21 cellular contexts compared by ENCODE assay signal in the genomic region with DNA sequence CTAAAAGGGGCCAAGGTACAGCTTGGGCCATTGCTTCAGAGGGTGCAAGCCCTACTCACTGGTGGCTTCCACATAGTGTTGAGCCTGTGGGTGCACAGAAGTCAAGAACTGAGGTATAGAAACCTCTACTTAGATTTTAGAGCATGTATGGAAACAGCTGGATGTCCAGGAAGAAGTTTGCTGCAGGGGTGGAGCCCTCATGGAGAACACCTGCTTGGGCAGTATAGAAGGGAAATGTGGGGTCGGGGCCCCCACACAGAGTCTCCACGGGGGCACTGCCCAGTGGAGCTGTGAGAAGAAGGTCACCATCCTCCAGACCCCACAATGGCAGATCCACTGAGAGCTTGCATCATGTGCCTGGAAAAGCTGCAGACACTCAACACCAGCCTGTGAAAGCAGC. TPM values are rescaled to one million over a fixed set of nuclear protein-coding genes. Genes with fewer than 3 reads are reported as not detected.
DNase-seq lines count a peak whose midpoint lies in the region; ATAC-seq, FAIRE-seq and TF ChIP-seq lines count a peak whose summit lies in the region.
"Had no signal": no experiment of that assay in that cellular context is flagged by ENCODE, and none has a peak within 500 bp of the region (broad histone marks: within the 10 kb centered on the region; RNA-seq: fewer than 3 reads in every experiment).

No MANE protein-coding gene starts in this region.

- H3K4me1 Mint-ChIP-seq in endodermal cell (no peaks in the 10 kb centered on the region), chondrocyte (ENCODE audit: low read depth) (no peaks in the 10 kb centered on the region)
- H3K4me1 Mint-ChIP-seq: CD8-positive, alpha-beta memory T cell had no signal

- H3K9me3 ChIP-seq in HepG2 (ENCODE audit: low read length) (peaks cover 11% of the 10 kb centered on the region), right lobe of liver (no peaks in the 10 kb centered on the region), endodermal cell (ENCODE audit: control insufficient read depth, low read length) (peaks cover 42% of the 10 kb centered on the region)

- ATAC-seq in HepG2 (no peak), right lobe of liver (no peak), GM18909 (IDR thresholded peaks at IDR 0.05; ENCODE audit: poor library complexity, unreplicated experiment) (no peak)
- ATAC-seq: A549, HCT116 had no signal

- DNase-seq in HepG2 (ENCODE audit: low spot score) (no peak), right lobe of liver (no peak), OCI-M1 (lab: John Stamatoyannopoulos, UW) (peak; percentile 9), endodermal cell (no peak), retina (no peak), chondrocyte (ENCODE audit: low spot score) (no peak)
- DNase-seq: AML-193; C1 segment of cervical spinal cord; CD4-positive, CD25-positive, alpha-beta regulatory T cell; CD8-positive, alpha-beta memory T cell; COR-L47; DMS 273 treated with DMSO at 0.1 percent for 48 hours; GOT3; H7 had no signal

- H3K79me2 ChIP-seq in HepG2 (ENCODE audit: insufficient read depth, low read length) = no peaks in the 10 kb centered on the region

- TF ChIP-seq CTCF in HepG2 (CRISPR knock-in tag; IDR thresholded peaks at IDR 0.05) = no peak
- no peak for TF ChIP-seq CTCF in right lobe of liver (IDR thresholded peaks at IDR 0.05)
- TF ChIP-seq CTCF in endodermal cell (conservative IDR thresholded peaks at IDR 0.05) = no peak
- no peak for TF ChIP-seq CTCF in chondrocyte (IDR thresholded peaks at IDR 0.05)

- no peak overlapping the region for H3K4me3 Mint-ChIP-seq in endodermal cell
- no peak overlapping the region for H3K4me3 Mint-ChIP-seq in chondrocyte (ENCODE audit: unreplicated experiment)
- H3K4me3 Mint-ChIP-seq: CD8-positive, alpha-beta memory T cell had no signal

- H3K9me3 Mint-ChIP-seq in endodermal cell (peaks cover 33% of the 10 kb centered on the region), chondrocyte (ENCODE audit: low read depth) (no peaks in the 10 kb centered on the region)

- no peak overlapping the region for H3K4me2 ChIP-seq in HepG2 (ENCODE audit: low read depth, low read length)
- H3K4me2 ChIP-seq: A549 had no signal

- H3K36me3 Mint-ChIP-seq in endodermal cell (ENCODE audit: low read depth) (peaks cover 80% of the 10 kb centered on the region), chondrocyte (ENCODE audit: low read depth) (peaks cover 2% of the 10 kb centered on the region)

- TF ChIP-seq EP300 in HepG2 (IDR thresholded peaks at IDR 0.05; ENCODE audit: low read depth in 2 of 2, low read length in 2 of 2) (no peak), HepG2 (CRISPR knock-in tag; IDR thresholded peaks at IDR 0.05; ENCODE audit: borderline replicate concordance) (no peak)

- intact Hi-C loops in HepG2 (cut with micrococcal nuclease; ENCODE audit: unreplicated experiment) (no loop called here), right lobe of liver (cut with DNase I) (no loop called here)

- no CpG with 5 or more reads among the region's 2 CpGs for WGBS in HepG2 (ENCODE audit: low lambda C conversion rate)
- WGBS in right lobe of liver (ENCODE audit: insufficient coverage, low coverage, low lambda C conversion rate, missing lambda C conversion rate) = no CpG with 5 or more reads among the region's 2 CpGs
- WGBS in endodermal cell (ENCODE audit: insufficient coverage in 1 of 2, insufficient read length in 1 of 2), 2 experiments = 82 to 95% methylated on average over 2 of the region's 2 CpGs

- H3K27me3 ChIP-seq in HepG2 (ENCODE audit: control insufficient read depth in 1 of 2, insufficient read depth in 2 of 2, low read length in 2 of 2) = no peaks in the 10 kb centered on the region
- no peaks in the 10 kb centered on the region for H3K27me3 ChIP-seq in right lobe of liver
- no peaks in the 10 kb centered on the region for H3K27me3 ChIP-seq in endodermal cell (ENCODE audit: control insufficient read depth, insufficient read depth, low read length, poor library complexity, severe bottlenecking)

- CTCF ChIA-PET in HepG2 (lab: Yijun Ruan, JAX; ENCODE audit: low intra/inter-chr PET ratio, low total read pairs) = no interaction called here

- no peak for TF ChIP-seq RAD21 in HepG2 (CRISPR knock-in tag; IDR thresholded peaks at IDR 0.05)

- POLR2A ChIA-PET in HepG2 (lab: Yijun Ruan, JAX) = no interaction called here

- H3K27ac Mint-ChIP-seq in endodermal cell (no peak overlapping the region), chondrocyte (ENCODE audit: unreplicated experiment) (no peak overlapping the region)
- H3K27ac Mint-ChIP-seq: CD4-positive, CD25-positive, alpha-beta regulatory T cell; CD8-positive, alpha-beta memory T cell had no signal

- no peak overlapping the region for H2AFZ ChIP-seq in HepG2 (ENCODE audit: low read length)

- no TSS peak for BruUV-seq in HepG2 (replicated peaks; lab: Mats Ljungman, UMichigan)

- no peaks in the 10 kb centered on the region for H4K20me1 ChIP-seq in HepG2 (ENCODE audit: insufficient read depth, low read length)

- in situ Hi-C loops in HepG2 (cut with HindIII; ENCODE audit: extremely low pct_ligation_motif_present, low pct_unique_long_range_greater_than_20kb) = no loop called here

- H3K36me3 ChIP-seq in HepG2 (replicated peaks in 1 of 2; ENCODE audit: control insufficient read depth in 1 of 2, insufficient read depth in 2 of 2, low read length in 2 of 2) = peaks cover 0 to 6% of the 10 kb centered on the region in 2 experiments; a peak in 1 of 5 replicates
- no peaks in the 10 kb centered on the region for H3K36me3 ChIP-seq in right lobe of liver
- H3K36me3 ChIP-seq in endodermal cell (ENCODE audit: control insufficient read depth, insufficient read depth, low read length) = peaks cover 53% of the 10 kb centered on the region

- H3K27me3 Mint-ChIP-seq in endodermal cell (ENCODE audit: insufficient read depth) (no peaks in the 10 kb centered on the region), chondrocyte (ENCODE audit: low read depth) (no peaks in the 10 kb centered on the region)
- H3K27me3 Mint-ChIP-seq: CD4-positive, CD25-positive, alpha-beta regulatory T cell; CD8-positive, alpha-beta memory T cell had no signal

- H3K27ac ChIP-seq in HepG2 (ENCODE audit: extremely low read length, insufficient read depth, low read length) (no peak overlapping the region), right lobe of liver (no peak overlapping the region), endodermal cell (ENCODE audit: low read depth, low read length) (no peak overlapping the region)
- H3K27ac ChIP-seq: 22Rv1, A549 had no signal

- no peak for FAIRE-seq in HepG2 (lab: Jason Lieb, UNC)
- FAIRE-seq: A549, G401.6, GM12892, GM18507 had no signal

- H3K4me3 ChIP-seq in HepG2 (replicated peaks in 1 of 3; ENCODE audit: insufficient read depth in 1 of 3, low read depth in 2 of 3, low read length in 3 of 3) (no peak overlapping the region), right lobe of liver (no peak overlapping the region), endodermal cell (ENCODE audit: low read length) (peak overlapping the region; percentile 18)
- H3K4me3 ChIP-seq: A549 had no signal

- TF ChIP-seq POLR2A in HepG2 (IDR thresholded peaks at IDR 0.05; ENCODE audit: insufficient read depth in 1 of 2, low read depth in 2 of 2, low read length in 2 of 2) = no peak
- TF ChIP-seq POLR2A in right lobe of liver (IDR thresholded peaks at IDR 0.05) = no peak

- H3K4me1 ChIP-seq in HepG2 (ENCODE audit: insufficient read depth, low read length) (no peaks in the 10 kb centered on the region), right lobe of liver (no peaks in the 10 kb centered on the region), endodermal cell (ENCODE audit: control insufficient read depth, insufficient read depth, low read length) (no peaks in the 10 kb centered on the region)
- H3K4me1 ChIP-seq: A549 had no signal

- no peak overlapping the region for H3K9ac ChIP-seq in HepG2 (ENCODE audit: insufficient read depth, low read depth, low read length)
- no peak overlapping the region for H3K9ac ChIP-seq in endodermal cell (ENCODE audit: extremely low read depth, low read length, poor library complexity, severe bottlenecking)

RNA-seq across cellular contexts. Expression of a gene that starts 12.1 kb away (rescaled TPM):
- total RNA-seq in HepG2 (2016; rRNA removed; fragmentation: Illumina TruSeq; extraction: Trizol) = 2.8 and 3.1 TPM in 2 replicates
- total RNA-seq in HepG2 (2016; cell fraction: cytosol; rRNA removed; fragmentation: Illumina TruSeq; extraction: Trizol; ENCODE audit: low read depth) = 0.40 and 0.79 TPM in 2 replicates
- total RNA-seq in HepG2 (2016; cell fraction: insoluble cytoplasmic fraction; rRNA removed; fragmentation: Illumina TruSeq; extraction: Trizol) = 2.1 and 3.1 TPM in 2 replicates
- total RNA-seq in HepG2 (2016; cell fraction: membrane; rRNA removed; fragmentation: Illumina TruSeq; extraction: Trizol) = 2.4 and 3.0 TPM in 2 replicates
- 2.2 and 4.2 TPM in 2 replicates for total RNA-seq in HepG2 (2016; cell fraction: nucleus; rRNA removed; fragmentation: Illumina TruSeq; extraction: Trizol)
- polyA plus RNA-seq in HepG2 (2011; rRNA removed) = 5.1 and 6.4 TPM in 2 replicates
- 4.6 TPM in 2 replicates for polyA plus RNA-seq in HepG2 (2011; cell fraction: cytosol; rRNA removed)
- 6.9 and 7.0 TPM in 2 replicates for polyA plus RNA-seq in HepG2 (2011; cell fraction: nucleus; rRNA removed)
- polyA plus RNA-seq in HepG2 (2012) = 3.9 and 4.0 TPM in 2 replicates
- polyA plus RNA-seq in HepG2 (2016; cell fraction: cytosol; fragmentation: Illumina TruSeq; extraction: Trizol; ENCODE audit: low read depth) = 0.60 and 0.61 TPM in 2 replicates
- 1.8 and 2.1 TPM in 2 replicates for polyA plus RNA-seq in HepG2 (2016; cell fraction: insoluble cytoplasmic fraction; fragmentation: Illumina TruSeq; extraction: Trizol; ENCODE audit: low read depth)
- 1.00 and 1.6 TPM in 2 replicates for polyA plus RNA-seq in HepG2 (2016; cell fraction: membrane; fragmentation: Illumina TruSeq; extraction: Trizol; ENCODE audit: low read depth)
- polyA plus RNA-seq in HepG2 (2016; cell fraction: nucleus; fragmentation: Illumina TruSeq; extraction: Trizol; ENCODE audit: insufficient read depth, low read depth) = 5.1 TPM in 2 replicates
- polyA minus RNA-seq in HepG2 (2011; rRNA and poly(A)+ RNA removed; ENCODE audit: low replicate concordance) = 3.1 and 11.6 TPM in 2 replicates
- polyA minus RNA-seq in HepG2 (2011; cell fraction: cytosol; rRNA and poly(A)+ RNA removed) = 4.1 and 4.5 TPM in 2 replicates
- 4.4 and 6.2 TPM in 2 replicates for polyA minus RNA-seq in HepG2 (2011; cell fraction: nucleus; rRNA and poly(A)+ RNA removed)
- 1 to 10 TPM; 2.5 to 5.9 (median 4.0) TPM for total RNA-seq in right lobe of liver
- total RNA-seq in endodermal cell = 10 to 100 TPM; 19.5 to 26.6 TPM
- polyA plus RNA-seq in endodermal cell (2013, experiment 1 of 2) = 22.5 TPM
- 21.2 TPM for polyA plus RNA-seq in endodermal cell (2013, experiment 2 of 2)
- 13.2 to 15.9 TPM (median 15.2 TPM) in 3 replicates for total RNA-seq in chondrocyte

RNA-seq across cellular contexts. Expression of a gene that starts 28.3 kb away (rescaled TPM):
- total RNA-seq in HepG2 (2016; rRNA removed; fragmentation: Illumina TruSeq; extraction: Trizol) (315 and 450 TPM in 2 replicates), right lobe of liver (10 to 100 TPM; 30.9 to 58.9 (median 32.9) TPM), endodermal cell (100 to 1,000 TPM; 110 to 115 TPM), chondrocyte (77.5 to 117 TPM (median 83.0 TPM) in 3 replicates)
- total RNA-seq in HepG2 (2016; cell fraction: cytosol; rRNA removed; fragmentation: Illumina TruSeq; extraction: Trizol; ENCODE audit: low read depth) = 334 and 476 TPM in 2 replicates
- 329 and 454 TPM in 2 replicates for total RNA-seq in HepG2 (2016; cell fraction: insoluble cytoplasmic fraction; rRNA removed; fragmentation: Illumina TruSeq; extraction: Trizol)
- total RNA-seq in HepG2 (2016; cell fraction: membrane; rRNA removed; fragmentation: Illumina TruSeq; extraction: Trizol) = 488 and 569 TPM in 2 replicates
- 130 and 141 TPM in 2 replicates for total RNA-seq in HepG2 (2016; cell fraction: nucleus; rRNA removed; fragmentation: Illumina TruSeq; extraction: Trizol)
- 118 and 147 TPM in 2 replicates for polyA plus RNA-seq in HepG2 (2011; rRNA removed)
- 109 and 124 TPM in 2 replicates for polyA plus RNA-seq in HepG2 (2011; cell fraction: cytosol; rRNA removed)
- polyA plus RNA-seq in HepG2 (2011; cell fraction: nucleus; rRNA removed) = 34.8 and 41.8 TPM in 2 replicates
- polyA plus RNA-seq in HepG2 (2012) = 189 and 190 TPM in 2 replicates
- 411 and 656 TPM in 2 replicates for polyA plus RNA-seq in HepG2 (2016; cell fraction: cytosol; fragmentation: Illumina TruSeq; extraction: Trizol; ENCODE audit: low read depth)
- 469 and 494 TPM in 2 replicates for polyA plus RNA-seq in HepG2 (2016; cell fraction: insoluble cytoplasmic fraction; fragmentation: Illumina TruSeq; extraction: Trizol; ENCODE audit: low read depth)
- 498 and 625 TPM in 2 replicates for polyA plus RNA-seq in HepG2 (2016; cell fraction: membrane; fragmentation: Illumina TruSeq; extraction: Trizol; ENCODE audit: low read depth)
- polyA plus RNA-seq in HepG2 (2016; cell fraction: nucleus; fragmentation: Illumina TruSeq; extraction: Trizol; ENCODE audit: insufficient read depth, low read depth) = 217 and 226 TPM in 2 replicates
- polyA minus RNA-seq in HepG2 (2011; rRNA and poly(A)+ RNA removed; ENCODE audit: low replicate concordance) = 41.8 and 84.4 TPM in 2 replicates
- polyA minus RNA-seq in HepG2 (2011; cell fraction: cytosol; rRNA and poly(A)+ RNA removed) = 42.7 and 47.2 TPM in 2 replicates
- polyA minus RNA-seq in HepG2 (2011; cell fraction: nucleus; rRNA and poly(A)+ RNA removed) = 49.7 and 51.6 TPM in 2 replicates
- polyA plus RNA-seq in endodermal cell (2013, experiment 1 of 2) = 162 TPM
- polyA plus RNA-seq in endodermal cell (2013, experiment 2 of 2) = 152 TPM
